Comparison of ENCODE assay signal across 12 cellular contexts in the genomic region with DNA sequence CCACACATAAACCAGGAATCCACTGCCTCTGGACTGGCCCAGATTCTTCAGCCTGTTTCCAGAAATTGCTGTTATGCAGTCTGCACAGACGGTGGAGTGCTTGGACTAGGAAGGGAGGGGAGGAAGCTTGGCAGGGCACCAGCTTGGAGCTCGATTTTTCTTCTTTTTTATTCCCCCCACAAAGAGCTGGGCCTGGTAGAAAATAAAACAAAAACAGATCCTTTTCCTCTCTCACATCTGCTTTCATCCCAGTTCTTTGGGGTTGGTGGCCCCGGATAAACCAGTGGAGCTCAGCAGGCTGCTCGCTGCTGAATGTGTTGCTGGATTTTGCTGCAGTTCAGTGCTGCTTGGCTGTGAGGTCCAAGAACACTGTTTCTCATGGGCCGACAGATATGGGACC. TPM values are rescaled to one million over a fixed set of nuclear protein-coding genes. Genes with fewer than 3 reads are reported as not detected.
DNase-seq lines count a peak whose midpoint lies in the region; ATAC-seq, FAIRE-seq and TF ChIP-seq lines count a peak whose summit lies in the region.
"Had no signal": no experiment of that assay in that cellular context is flagged by ENCODE, and none has a peak within 500 bp of the region (broad histone marks: within the 10 kb centered on the region; RNA-seq: fewer than 3 reads in every experiment).

No MANE protein-coding gene starts in this region.

- intact Hi-C loops in dorsolateral prefrontal cortex (cut with DNase I) = no loop called here

- H2AFZ ChIP-seq in mesenchymal stem cell (ENCODE audit: low read depth, low read length) = no peak overlapping the region

- H3K36me3 ChIP-seq in mesenchymal stem cell (ENCODE audit: control insufficient read depth in 1 of 2, insufficient read depth in 2 of 2, low read depth in 1 of 2, low read length in 2 of 2) (no peaks in the 10 kb centered on the region), small intestine (ENCODE audit: control insufficient read depth in 2 of 2, insufficient read depth in 2 of 2, low read length in 2 of 2) (no peaks in the 10 kb centered on the region)
- H3K36me3 ChIP-seq: BLaER1, SJSA1 had no signal

- no peak overlapping the region for H3K23ac ChIP-seq in mesenchymal stem cell (ENCODE audit: low read length in 2 of 2)

- no peak overlapping the region for H3K4ac ChIP-seq in mesenchymal stem cell (ENCODE audit: low read depth in 1 of 2, low read length in 2 of 2)

- no peak for FAIRE-seq in small intestine (lab: Jason Lieb, UNC)

- peak overlapping the region; percentile 15 for H3K9ac ChIP-seq in mesenchymal stem cell (ENCODE audit: low read length)
- H3K9ac ChIP-seq: BLaER1 had no signal

- TF ChIP-seq CTCF in 22Rv1 (IDR thresholded peaks at IDR 0.05) (peak; percentile 19; the same call in 1 of the 2 replicates), LNCAP (IDR thresholded peaks at IDR 0.05) (peak; percentile 43), dorsolateral prefrontal cortex (IDR thresholded peaks at IDR 0.05 in 54 of 56, conservative IDR thresholded peaks at IDR 0.05 in 2 of 56; ENCODE audit: low read depth in 1 of 56, partially characterized antibody in 56 of 56) (peak in 54 of 56 donors; percentile 20 to 71 (median 48))

- H3K27ac ChIP-seq in 22Rv1 (no peak overlapping the region), dorsolateral prefrontal cortex (peak overlapping the region in 50 of 59 donors; percentile 10 to 84 (median 60)), mesenchymal stem cell (ENCODE audit: low read length, poor library complexity, severe bottlenecking) (no peak overlapping the region), small intestine (ENCODE audit: low read depth in 1 of 2, low read length in 1 of 2) (no peak overlapping the region)
- H3K27ac ChIP-seq: BLaER1, SJSA1 had no signal

- H3K4me1 ChIP-seq in mesenchymal stem cell (ENCODE audit: control insufficient read depth, insufficient read depth, low read depth, low read length) (no peaks in the 10 kb centered on the region), small intestine (ENCODE audit: control insufficient read depth in 2 of 2, insufficient read depth in 1 of 2, low read depth in 1 of 2, low read length in 1 of 2) (no peaks in the 10 kb centered on the region)
- H3K4me1 ChIP-seq: BLaER1, SJSA1 had no signal

- ATAC-seq in GM18861 (IDR thresholded peaks at IDR 0.05; ENCODE audit: unreplicated experiment) (no peak), GM21737 (IDR thresholded peaks at IDR 0.05; ENCODE audit: unreplicated experiment) (no peak)

- no peak overlapping the region for H4K91ac ChIP-seq in mesenchymal stem cell (ENCODE audit: low read length)

- no peak overlapping the region for H3K14ac ChIP-seq in mesenchymal stem cell (ENCODE audit: low read length in 2 of 2)

- H3K27me3 ChIP-seq in dorsolateral prefrontal cortex (peaks cover 0 to 3% (median 0%) of the 10 kb centered on the region in 45 donors), mesenchymal stem cell (ENCODE audit: control insufficient read depth in 1 of 2, insufficient read depth in 1 of 2, low read length in 2 of 2) (peaks cover 0 to 8% of the 10 kb centered on the region in 2 experiments), small intestine (ENCODE audit: control insufficient read depth in 2 of 2, insufficient read depth in 2 of 2, low read length in 2 of 2) (no peaks in the 10 kb centered on the region)
- H3K27me3 ChIP-seq: BLaER1, SJSA1 had no signal

- H3K9me3 ChIP-seq in mesenchymal stem cell (ENCODE audit: control insufficient read depth, low read length) (no peaks in the 10 kb centered on the region), small intestine (ENCODE audit: control insufficient read depth, low read depth) (no peaks in the 10 kb centered on the region)
- H3K9me3 ChIP-seq: BLaER1, SJSA1 had no signal

- H2BK5ac ChIP-seq in mesenchymal stem cell (ENCODE audit: low read depth, low read length, poor library complexity, severe bottlenecking) = no peak overlapping the region

- H4K8ac ChIP-seq in mesenchymal stem cell (ENCODE audit: low read length) = no peak overlapping the region

- H3K4me3 ChIP-seq in dorsolateral prefrontal cortex (peak overlapping the region in 23 of 59 donors; percentile 3 to 55 (median 22)), mesenchymal stem cell (ENCODE audit: insufficient read depth in 1 of 2, low read depth in 1 of 2, low read length in 2 of 2) (no peak overlapping the region), small intestine (ENCODE audit: low read depth in 1 of 2, low read length in 2 of 2) (no peak overlapping the region)
- H3K4me3 ChIP-seq: BLaER1, SJSA1 had no signal

- no peak overlapping the region for H3K4me2 ChIP-seq in mesenchymal stem cell (ENCODE audit: low read length, poor library complexity, severe bottlenecking)
- H3K4me2 ChIP-seq: BLaER1 had no signal

- no peak overlapping the region for H2BK120ac ChIP-seq in mesenchymal stem cell (ENCODE audit: low read depth, low read length)

- no peaks in the 10 kb centered on the region for H3K79me1 ChIP-seq in mesenchymal stem cell (replicated peaks; ENCODE audit: low read length, poor library complexity, severe bottlenecking)

- H2BK15ac ChIP-seq in mesenchymal stem cell (ENCODE audit: low read depth, poor library complexity, severe bottlenecking) = no peak overlapping the region

- 62% methylated on average over 5 of the region's 5 CpGs for WGBS in mesenchymal stem cell
- 38 to 46% (median 44%) methylated on average over 5 of the region's 5 CpGs for WGBS in small intestine, 3 donors

- H2BK12ac ChIP-seq in mesenchymal stem cell (ENCODE audit: low read length in 2 of 2) = no peak overlapping the region

- H3K18ac ChIP-seq in mesenchymal stem cell (ENCODE audit: low read depth in 1 of 2, low read length in 2 of 2) = no peak overlapping the region

- DNase-seq in dorsolateral prefrontal cortex (peak in 9 of 10 donors; percentile 49 to 83 (median 65)), mesenchymal stem cell (peak; percentile 10), small intestine (no peak)
- no peak for DNase-seq in activated CD8-positive, alpha-beta memory T cell treated with anti-CD3 and anti-CD28 coated beads, Interleukin-2, amount 50 U/mL, for 4 hours
- DNase-seq: stimulated activated CD4-positive, alpha-beta T cell treated with anti-CD3 and anti-CD28 coated beads, Interleukin-12 subunit alpha, Interleukin-12 subunit beta, amount 100 ng/mL, for 4 hours had no signal

- H2AK5ac ChIP-seq in mesenchymal stem cell (ENCODE audit: low read length, severe bottlenecking) = no peak overlapping the region

RNA-seq across cellular contexts. Expression of a gene that starts 16.0 kb away (rescaled TPM):
- total RNA-seq in dorsolateral prefrontal cortex = 10 to 100 TPM in 117 of 120 experiments, 1 to 10 TPM in 3; 3.8 to 34.8 (median 19.7) TPM
- polyA plus RNA-seq in mesenchymal stem cell (2013, experiment 1 of 2) = 0.32 TPM
- polyA plus RNA-seq in mesenchymal stem cell (2013, experiment 2 of 2) = 0.38 TPM
- 1 to 10 TPM in 1 of 3 donors, not detected in 2; 1.1 TPM for polyA plus RNA-seq in small intestine
- total RNA-seq: HT1080, SJSA1 had no signal

Comparison
In these comparisons a context has a peak if more than half of its experiments do, and no peak if none do; other contexts are left out.
1. H3K27ac ChIP-seq: peak in dorsolateral prefrontal cortex (50 of 59); none in 22Rv1 (single experiment), mesenchymal stem cell (single experiment) and small intestine (0 of 2).
2. DNase-seq: peak in dorsolateral prefrontal cortex (9 of 10) and mesenchymal stem cell (single experiment); none in activated CD8-positive, alpha-beta memory T cell treated with anti-CD3 and anti-CD28 coated beads, Interleukin-2, amount 50 U/mL, for 4 hours (single experiment) and small intestine (single experiment).
3. Peak in every context shown above with its lines, with median percentiles within 50 percentile points of each other: CTCF ChIP-seq.